21 cellular contexts compared by ENCODE assay signal in genomic region chr21:44539991-44540666, GRCh38. TPM values are rescaled to one million over a fixed set of nuclear protein-coding genes. Genes with fewer than 3 reads are reported as not detected.
"Had no signal": no experiment of that assay in that cellular context is flagged by ENCODE, and none has a peak within 500 bp of the region (broad histone marks: within the 10 kb centered on the region; RNA-seq: fewer than 3 reads in every experiment).

A gene with protein sequence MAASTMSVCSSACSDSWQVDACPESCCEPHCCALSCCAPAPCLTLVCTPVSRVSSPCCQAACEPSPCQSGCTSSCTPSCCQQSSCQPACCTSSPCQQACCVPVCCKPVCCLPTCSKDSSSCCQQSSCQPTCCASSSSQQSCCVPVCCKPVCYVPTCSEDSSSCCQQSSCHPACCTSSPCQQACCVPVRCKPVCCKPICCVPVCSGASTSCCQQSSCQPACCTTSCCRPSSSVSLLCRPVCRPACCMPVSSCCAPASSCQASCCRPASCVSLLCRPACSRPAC (minus strand): TSS chr21:44540195. CDS start chr21:44540150, 45 bp downstream.

- H3K9me3 ChIP-seq: ovary had no signal

- FAIRE-seq: astrocyte, colon had no signal

- H3K27ac Mint-ChIP-seq: activated B cell treated with CpG ODN at 0.5 μM for 24 hours; activated CD4-positive, alpha-beta T cell treated with anti-CD3 and anti-CD28 coated beads, Interleukin-2, amount 10 ng/mL, durations not matched to agents 24 days and 14 days; activated naive CD4-positive, alpha-beta T cell treated with anti-CD3 and anti-CD28 coated beads for 36 hours; stimulated activated memory B cell treated with anti-CD40 and anti-IgM and Interleukin-4, amounts not matched to agents 10 μg/mL and 1 μg/mL and 100 μg/mL, for 72 hours; T-helper 1 cell treated with Interleukin-12 subunit alpha and Interleukin-12 subunit beta and Interleukin-4 antibody, amounts not matched to agents 30 μg/mL and 1 μg/mL, for 36 hours had no signal

- H3K4me3 ChIP-seq: cardiac muscle cell, ovary, skin epidermis, tibial nerve had no signal

- H3K4me3 Mint-ChIP-seq: activated B cell treated with CpG ODN at 0.5 μM for 24 hours; activated CD4-positive, alpha-beta T cell treated with anti-CD3 and anti-CD28 coated beads, Interleukin-2, amount 10 ng/mL, durations not matched to agents 24 days and 14 days; activated naive CD4-positive, alpha-beta T cell treated with anti-CD3 and anti-CD28 coated beads for 36 hours; naive thymus-derived CD4-positive, alpha-beta T cell; stimulated activated memory B cell treated with anti-CD40 and anti-IgM and Interleukin-4, amounts not matched to agents 10 μg/mL and 1 μg/mL and 100 μg/mL, for 72 hours; T-helper 1 cell treated with Interleukin-12 subunit alpha and Interleukin-12 subunit beta and Interleukin-4 antibody, amounts not matched to agents 30 μg/mL and 1 μg/mL, for 36 hours had no signal

- DNase-seq: activated B cell treated with CpG ODN at 0.5 μM for 24 hours; activated CD4-positive, alpha-beta T cell treated with anti-CD3 and anti-CD28 coated beads, Interleukin-2, amount 10 ng/mL, durations not matched to agents 24 days and 14 days; activated naive CD4-positive, alpha-beta T cell treated with anti-CD3 and anti-CD28 coated beads for 36 hours; effector CD8-positive, alpha-beta T cell; hypothalamus; SHP77 treated with DMSO at 0.1 percent for 48 hours had no signal

- H3K36me3 ChIP-seq: cardiac muscle cell, ovary, tibial nerve had no signal

- H3K27me3 ChIP-seq: cardiac muscle cell, ovary, tibial nerve had no signal

- H3K4me1 Mint-ChIP-seq: activated B cell treated with CpG ODN at 0.5 μM for 24 hours; activated CD4-positive, alpha-beta T cell treated with anti-CD3 and anti-CD28 coated beads, Interleukin-2, amount 10 ng/mL, durations not matched to agents 24 days and 14 days; stimulated activated memory B cell treated with anti-CD40 and anti-IgM and Interleukin-4, amounts not matched to agents 10 μg/mL and 1 μg/mL and 100 μg/mL, for 72 hours had no signal

- H3K27ac ChIP-seq: cardiac muscle cell, epithelial cell of prostate, ovary, skin epidermis, tibial nerve had no signal

- H3K9me3 Mint-ChIP-seq: activated B cell treated with CpG ODN at 0.5 μM for 24 hours; activated CD4-positive, alpha-beta T cell treated with anti-CD3 and anti-CD28 coated beads, Interleukin-2, amount 10 ng/mL, durations not matched to agents 24 days and 14 days; activated naive CD4-positive, alpha-beta T cell treated with anti-CD3 and anti-CD28 coated beads for 36 hours; stimulated activated memory B cell treated with anti-CD40 and anti-IgM and Interleukin-4, amounts not matched to agents 10 μg/mL and 1 μg/mL and 100 μg/mL, for 72 hours; T-helper 1 cell treated with Interleukin-12 subunit alpha and Interleukin-12 subunit beta and Interleukin-4 antibody, amounts not matched to agents 30 μg/mL and 1 μg/mL, for 36 hours had no signal

- ATAC-seq: naive thymus-derived CD4-positive, alpha-beta T cell; stimulated activated memory B cell treated with anti-CD40 and anti-IgM and Interleukin-4, amounts not matched to agents 10 μg/mL and 1 μg/mL and 100 μg/mL, for 72 hours had no signal

- H3K36me3 Mint-ChIP-seq: stimulated activated memory B cell treated with anti-CD40 and anti-IgM and Interleukin-4, amounts not matched to agents 10 μg/mL and 1 μg/mL and 100 μg/mL, for 72 hours had no signal

- H3K4me1 ChIP-seq: tibial nerve had no signal

RNA-seq across cellular contexts. Expression of the gene that starts here (rescaled TPM):
- total RNA-seq: activated B cell treated with CpG ODN at 0.5 μM for 24 hours; activated CD4-positive, alpha-beta T cell treated with anti-CD3 and anti-CD28 coated beads, Interleukin-2, amount 10 ng/mL, durations not matched to agents 24 days and 14 days; activated naive CD4-positive, alpha-beta T cell treated with anti-CD3 and anti-CD28 coated beads for 36 hours; astrocyte; cardiac muscle cell; glomerular endothelial cell; lung microvascular endothelial cell; mononuclear cell; naive thymus-derived CD4-positive, alpha-beta T cell; ovary; renal cortical epithelial cell; subcutaneous adipose tissue; tibial nerve had no signal
- polyA plus RNA-seq: cardiac muscle cell; naive thymus-derived CD4-positive, alpha-beta T cell; ovary had no signal
